ENCODE assay signal across 8 cellular contexts in the genomic region with DNA sequence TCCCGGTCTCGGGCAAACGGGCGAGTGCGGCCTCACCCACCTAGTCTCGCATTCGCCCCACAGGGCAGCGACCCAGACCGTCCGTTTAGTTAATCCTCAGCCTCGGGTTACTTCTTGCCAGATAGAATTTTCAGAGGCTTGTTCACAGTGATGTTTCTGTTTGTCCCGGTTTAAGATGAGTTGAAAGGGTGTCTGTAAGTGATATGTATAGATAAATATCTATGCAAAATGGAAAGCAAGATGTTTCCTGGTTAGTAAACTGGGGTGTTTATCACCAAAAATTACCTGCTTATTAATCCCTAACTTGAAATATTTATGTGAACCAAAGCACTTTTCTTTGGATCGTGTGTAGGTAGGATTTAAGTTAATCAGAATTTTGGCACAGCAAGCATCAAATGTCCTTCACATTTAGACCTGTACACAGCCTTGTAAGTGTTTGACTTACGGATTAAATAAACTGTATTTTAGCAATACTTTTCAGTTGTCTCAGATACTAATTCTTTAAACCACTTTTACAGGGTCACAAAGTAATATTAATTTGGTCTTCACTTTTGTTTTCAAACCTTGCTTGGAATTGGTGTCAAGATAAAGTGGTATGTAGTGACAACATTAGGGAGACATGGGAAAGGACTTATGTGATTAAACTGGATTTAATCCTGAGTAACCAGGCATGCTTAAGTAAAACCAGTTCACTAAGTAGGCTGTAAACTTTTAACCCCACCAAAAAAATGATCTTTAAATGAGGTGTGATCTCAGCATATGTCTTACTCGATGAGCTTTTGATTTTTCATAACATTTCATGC. TPM values are rescaled to one million over a fixed set of nuclear protein-coding genes. Genes with fewer than 3 reads are reported as not detected.
DNase-seq lines count a peak whose midpoint lies in the region; ATAC-seq and TF ChIP-seq lines count a peak whose summit lies in the region.

No MANE protein-coding gene starts in this region.

- H3K18ac ChIP-seq in neuronal stem cell (ENCODE audit: low read length) = peak overlapping the region; percentile 100

- TF ChIP-seq POLR2A in erythroblast (IDR thresholded peaks at IDR 0.05; ENCODE audit: low read length) = no peak

- H3K4ac ChIP-seq in neuronal stem cell (ENCODE audit: low read length) = peak overlapping the region; percentile 80

- no peak overlapping the region for H4K91ac ChIP-seq in neuronal stem cell (ENCODE audit: low read depth, low read length, poor library complexity)

- peak overlapping the region; percentile 89 for H3K23ac ChIP-seq in neuronal stem cell (ENCODE audit: low read depth, low read length, poor library complexity)

- H3K9me3 ChIP-seq in neuronal stem cell (replicated peaks in 1 of 2; ENCODE audit: control insufficient read depth in 2 of 2, insufficient read depth in 1 of 2, low read depth in 1 of 2, low read length in 2 of 2) = no peaks in the 10 kb centered on the region

- peak overlapping the region; percentile 42 for H3K4me2 ChIP-seq in neuronal stem cell (ENCODE audit: insufficient read depth, low read length, poor library complexity, severe bottlenecking)

- no peak overlapping the region for H2BK120ac ChIP-seq in neuronal stem cell (ENCODE audit: low read depth, low read length)

- DNase-seq in activated gamma-delta T cell treated with anti-CD3 and anti-CD28 coated beads, Interleukin-2, amount 50 U/mL, for 16 hours (ENCODE audit: low read depth) = peak; percentile 4
- DNase-seq in activated gamma-delta T cell (lab: John Stamatoyannopoulos, UW) (no peak), SK-MEL-5 (ENCODE audit: low read depth, low spot score) (peak; percentile 33), erythroblast (lab: John Stamatoyannopoulos, UW) (peak; percentile 81 to 88), neuronal stem cell (ENCODE audit: low spot score) (no peak), NCI-H146 treated with DMSO at 0.1 percent for 48 hours (lab: John Stamatoyannopoulos, UW; ENCODE audit: unreplicated experiment) (no peak)

- H3K9ac ChIP-seq in neuronal stem cell (ENCODE audit: low read depth, low read length, poor library complexity) = peak overlapping the region; percentile 98

- H2AK5ac ChIP-seq in neuronal stem cell (ENCODE audit: low read depth, low read length) = peak overlapping the region; percentile 62

- H3K27me3 ChIP-seq in neuronal stem cell (ENCODE audit: control insufficient read depth in 3 of 3, insufficient read depth in 3 of 3, low read depth in 1 of 3, low read length in 3 of 3) = no peaks in the 10 kb centered on the region

- peak overlapping the region; percentile 92 for H3K27ac ChIP-seq in neuronal stem cell (replicated peaks; ENCODE audit: low read length)

- H3K4me1 ChIP-seq in neuronal stem cell (ENCODE audit: control insufficient read depth in 2 of 2, insufficient read depth in 1 of 2, low read depth in 1 of 2, low read length in 2 of 2) = peaks cover 0 to 12% of the 10 kb centered on the region in 2 donors

- H3K14ac ChIP-seq in neuronal stem cell (ENCODE audit: low read length) = peak overlapping the region; percentile 10

- peak overlapping the region; percentile 60 for H2BK15ac ChIP-seq in neuronal stem cell (ENCODE audit: low read length)

- H2BK12ac ChIP-seq in neuronal stem cell (ENCODE audit: low read length) = no peak overlapping the region

- no peak overlapping the region for H4K8ac ChIP-seq in neuronal stem cell (ENCODE audit: low read depth, low read length)

- WGBS in neuronal stem cell (ENCODE audit: extremely low coverage in 2 of 2, insufficient read length in 2 of 2, insufficient replicate concordance in 1 of 2), 2 donors = no CpG with 5 or more reads among the region's 15 CpGs

- in situ Hi-C loops in SK-MEL-5 (cut with HindIII; ENCODE audit: low pct_unique_long_range_greater_than_20kb, low sequenced_read_pairs) = no loop called here

- H3K4me3 ChIP-seq in neuronal stem cell (ENCODE audit: low read length in 2 of 2) = peak overlapping the region; percentile 93 to 96

- H3K36me3 ChIP-seq in neuronal stem cell (replicated peaks in 1 of 2; ENCODE audit: control insufficient read depth in 2 of 2, insufficient read depth in 2 of 2, low read length in 2 of 2) = peaks cover 0 to 34% of the 10 kb centered on the region in 2 donors

- no peak for ATAC-seq in HG02884 (IDR thresholded peaks at IDR 0.05; ENCODE audit: unreplicated experiment)
- no peak for ATAC-seq in GM21619 (IDR thresholded peaks at IDR 0.05; ENCODE audit: unreplicated experiment)

- H2AFZ ChIP-seq in neuronal stem cell (ENCODE audit: low read length) = peak overlapping the region; percentile 95

- peak overlapping the region; percentile 98 for H2BK5ac ChIP-seq in neuronal stem cell (ENCODE audit: low read length)

- no peaks in the 10 kb centered on the region for H3K79me1 ChIP-seq in neuronal stem cell (ENCODE audit: low read depth, low read length)

RNA-seq across cellular contexts. Expression of gene ZNF326, which starts 0.9 kb away (rescaled TPM):
- 6.0 and 8.4 TPM in 2 replicates for total RNA-seq in SK-MEL-5 (2014; rRNA removed; shearing (Covaris generic))
- polyA plus RNA-seq in SK-MEL-5 (2015; cell fraction: cytosol; rRNA removed) = 25.2 and 30.1 TPM in 2 replicates
- 96.9 and 113 TPM in 2 replicates for polyA plus RNA-seq in SK-MEL-5 (2015; cell fraction: nucleus; rRNA removed)
- 18.0 TPM for polyA plus RNA-seq in neuronal stem cell (2013, experiment 1 of 2)
- polyA plus RNA-seq in neuronal stem cell (2013, experiment 2 of 2) = 18.2 TPM

Comparison
In these comparisons a context has a peak if more than half of its experiments do, and no peak if none do; other contexts are left out.
1. DNase-seq: peak in activated gamma-delta T cell treated with anti-CD3 and anti-CD28 coated beads, Interleukin-2, amount 50 U/mL, for 16 hours (single experiment), SK-MEL-5 (single experiment) and erythroblast (2 of 2); none in activated gamma-delta T cell (single experiment), neuronal stem cell (single experiment) and NCI-H146 treated with DMSO at 0.1 percent for 48 hours (single experiment).